In the genomic region with DNA sequence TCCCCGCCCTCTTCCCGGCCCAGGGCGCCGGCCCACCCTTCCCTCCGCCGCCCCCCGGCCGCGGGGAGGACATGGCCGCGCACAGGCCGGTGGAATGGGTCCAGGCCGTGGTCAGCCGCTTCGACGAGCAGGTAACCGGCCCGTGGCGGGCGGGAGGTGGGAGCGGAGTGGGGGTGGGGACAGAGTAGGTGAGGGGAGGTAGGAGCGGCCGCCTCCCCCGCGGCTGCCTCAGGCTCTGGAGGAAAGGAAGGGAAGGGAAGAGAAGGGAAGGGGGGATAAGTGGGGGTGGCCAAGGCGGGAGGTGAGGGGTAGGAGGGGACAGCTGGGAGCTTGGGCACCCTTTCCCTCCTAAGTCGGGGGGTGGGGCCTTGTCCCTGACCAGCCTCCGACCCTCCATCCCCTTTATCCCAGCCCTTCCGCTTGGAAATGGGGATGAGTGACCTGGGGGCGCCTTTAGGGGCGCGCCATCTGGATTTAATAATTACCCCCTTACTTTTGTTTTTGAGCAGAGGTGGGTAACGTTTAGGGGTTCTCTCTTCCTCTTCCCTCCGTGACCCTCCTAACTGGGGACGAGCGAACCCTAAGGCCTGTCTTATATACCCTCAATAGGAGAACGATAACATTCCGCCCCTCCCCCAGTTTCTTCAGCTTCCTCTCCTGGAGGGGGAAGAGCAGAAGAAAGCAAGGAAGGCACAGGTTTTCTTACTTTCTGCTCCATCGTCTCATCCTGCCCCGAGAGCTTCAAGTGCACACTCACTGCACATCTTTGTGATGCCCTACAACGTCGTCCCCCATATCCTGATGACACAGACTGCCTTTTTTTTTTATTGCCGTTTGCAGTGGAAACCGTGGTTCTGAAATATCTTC, we compare ENCODE assay signal across 8 cellular contexts. TPM values are rescaled to one million over a fixed set of nuclear protein-coding genes. Genes with fewer than 3 reads are reported as not detected.
A peak's percentile ranks its signal among the peaks of the same experiment; 100 is the strongest.
DNase-seq lines count a peak whose midpoint lies in the region; ATAC-seq, FAIRE-seq and TF ChIP-seq lines count a peak whose summit lies in the region.

No MANE protein-coding gene starts in this region.

- H3K36me3 ChIP-seq in Loucy (ENCODE audit: insufficient read depth, low read length) (no peaks in the 10 kb centered on the region), bronchial epithelial cell (ENCODE audit: control insufficient read depth, insufficient read depth, low read length) (no peaks in the 10 kb centered on the region), iPS-20b (ENCODE audit: insufficient read depth, low read depth, low read length) (0 out of 2 replicates have a peak, but pooled peaks cover 3% of the 10 kb centered on the region)

- H4K20me1 ChIP-seq in Loucy (ENCODE audit: insufficient read depth, low read length, poor library complexity, severe bottlenecking), result peaks cover 5% of the 10 kb centered on the region

- H3K4me3 ChIP-seq in Loucy (ENCODE audit: low read length, poor library complexity, severe bottlenecking) (peak overlapping the region; percentile 87), bronchial epithelial cell (ENCODE audit: low read depth, low read length) (peak overlapping the region; percentile 97), iPS-20b (ENCODE audit: low read length) (peak overlapping the region; percentile 86), skeletal muscle cell (ENCODE audit: low read depth, low read length) (peak overlapping the region; percentile 94)

- H3K27ac ChIP-seq in iPS-20b (ENCODE audit: low read length), result peak overlapping the region; percentile 96

- H3K4me1 ChIP-seq in Loucy (ENCODE audit: insufficient read depth, low read length, poor library complexity, severe bottlenecking) (peaks cover 23% of the 10 kb centered on the region), iPS-20b (ENCODE audit: insufficient read depth, low read length) (peaks cover 10% of the 10 kb centered on the region; the same call in 1 of the 2 replicates)

- H3K9me2 ChIP-seq in Loucy (replicated peaks; ENCODE audit: low read depth, low read length), result no peaks in the 10 kb centered on the region

- H3K9ac ChIP-seq in Loucy (ENCODE audit: low read depth, low read length, poor library complexity, severe bottlenecking) (peak overlapping the region; percentile 89), iPS-20b (ENCODE audit: low read depth, low read length) (peak overlapping the region; percentile 92)

- peak; percentile 31 for DNase-seq in AG20443 (ENCODE audit: low spot score)
- peak; percentile 10 for DNase-seq in T-helper 22 cell (ENCODE audit: low read depth)
- peak; percentile 29 for DNase-seq in bronchial epithelial cell (ENCODE audit: low read depth)
- DNase-seq in skeletal muscle cell (ENCODE audit: low read depth), result no peak
- no peak for DNase-seq in NCI-H446 treated with DMSO at 0.1 percent for 48 hours (lab: John Stamatoyannopoulos, UW)

- peak; percentile 26 for ATAC-seq in GM19397 (IDR thresholded peaks at IDR 0.05; ENCODE audit: unreplicated experiment)

- peak overlapping the region; percentile 88 for H3K4me2 ChIP-seq in Loucy (ENCODE audit: low read depth, low read length, poor library complexity, severe bottlenecking)

- H3F3A ChIP-seq in Loucy (ENCODE audit: low read depth), result no peaks in the 10 kb centered on the region

- peaks cover 52% of the 10 kb centered on the region for H3K79me2 ChIP-seq in Loucy (ENCODE audit: insufficient read depth, low read length)

- TF ChIP-seq CTCF in Loucy (conservative IDR thresholded peaks at IDR 0.05; ENCODE audit: low read length) (no peak), bronchial epithelial cell (IDR thresholded peaks at IDR 0.05; ENCODE audit: insufficient read depth, low read length, severe bottlenecking) (no peak)

- no peak for FAIRE-seq in bronchial epithelial cell (lab: Jason Lieb, UNC)

- H2AFZ ChIP-seq in Loucy (ENCODE audit: low read length), result peak overlapping the region; percentile 99

- no peaks in the 10 kb centered on the region for H3K27me3 ChIP-seq in Loucy (ENCODE audit: insufficient read depth, low read length, poor library complexity, severe bottlenecking)
- no peaks in the 10 kb centered on the region for H3K27me3 ChIP-seq in bronchial epithelial cell (ENCODE audit: control insufficient read depth, insufficient read depth, low read length)
- H3K27me3 ChIP-seq in iPS-20b (ENCODE audit: insufficient read depth, low read length), result no peaks in the 10 kb centered on the region

- no peaks in the 10 kb centered on the region for H3K9me3 ChIP-seq in Loucy (ENCODE audit: insufficient read depth, low read depth, low read length)
- no peaks in the 10 kb centered on the region for H3K9me3 ChIP-seq in iPS-20b (ENCODE audit: insufficient read depth, low read depth, low read length)

RNA-seq across cellular contexts. Expression of gene NF1, which starts 0.7 kb away (rescaled TPM):
- total RNA-seq in bronchial epithelial cell, result 28.4 and 33.2 TPM in 2 replicates

Comparison
In these comparisons a context has a peak if more than half of its experiments do, and no peak if none do; other contexts are left out.
1. DNase-seq: peak in AG20443 (single experiment), T-helper 22 cell (single experiment) and bronchial epithelial cell (single experiment); none in skeletal muscle cell (single experiment) and NCI-H446 treated with DMSO at 0.1 percent for 48 hours (single experiment).
2. Peak in every context shown above with its lines, with median percentiles within 50 percentile points of each other: H3K4me3 ChIP-seq.